ENCODE assay signal across 11 cellular contexts in the genomic region with DNA sequence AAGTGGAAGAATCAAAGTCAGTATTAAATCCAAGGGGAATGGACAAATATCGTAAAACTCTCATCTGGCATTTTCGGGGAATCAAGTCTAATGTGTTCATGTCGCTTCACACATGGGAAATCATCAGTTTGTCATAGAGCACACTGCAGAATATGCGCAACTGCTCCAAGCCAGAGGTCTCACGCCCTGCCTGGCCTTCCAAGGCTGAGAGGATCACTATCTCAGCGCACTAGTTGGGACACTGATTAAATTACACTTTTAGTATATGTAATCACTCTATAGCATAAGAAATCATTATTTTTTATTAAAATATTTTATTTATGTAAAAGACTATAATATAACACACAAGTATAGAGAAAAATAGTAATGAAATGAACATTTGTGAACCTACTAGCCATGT. TPM values are rescaled to one million over a fixed set of nuclear protein-coding genes. Genes with fewer than 3 reads are reported as not detected.
"Had no signal": no experiment of that assay in that cellular context is flagged by ENCODE, and none has a peak within 500 bp of the region (broad histone marks: within the 10 kb centered on the region; RNA-seq: fewer than 3 reads in every experiment).

No MANE protein-coding gene starts in this region.

RNA-seq across cellular contexts. Expression of gene TRIM64, which starts 5.0 kb away (rescaled TPM):
- total RNA-seq: activated CD4-positive, alpha-beta memory T cell treated with anti-CD3 and anti-CD28 coated beads, Interleukin-2, amount 10 ng/mL, durations not matched to agents 7 days and 5 days; activated CD4-positive, alpha-beta T cell treated with anti-CD3 and anti-CD28 coated beads for 36 hours; activated CD4-positive, alpha-beta T cell treated with anti-CD3 and anti-CD28 coated beads, Interleukin-2, amount 10 ng/mL, durations not matched to agents 7 days and 5 days; activated CD8-positive, alpha-beta memory T cell treated with anti-CD3 and anti-CD28 coated beads, Interleukin-2, amount 10 ng/mL, durations not matched to agents 7 days and 5 days; activated CD8-positive, alpha-beta T cell treated with anti-CD3 and anti-CD28 coated beads, Interleukin-2, amount 10 ng/mL, durations not matched to agents 7 days and 5 days; activated naive CD8-positive, alpha-beta T cell treated with anti-CD3 and anti-CD28 coated beads, Interleukin-2, amount 10 ng/mL, durations not matched to agents 7 days and 5 days; activated T-helper 2 cell treated with anti-CD3 and anti-CD28 coated beads, Interferon-gamma antibody, Interleukin-2, Interleukin-4, amounts not matched to agents 10 μg/mL and 5 μg/mL and 100 μg/mL, durations not matched to agents 14 hours and 24 hours and 36 hours; ascending aorta; bronchial epithelial cell; cardiac muscle cell had no signal
- polyA plus RNA-seq: adipose tissue, cardiac muscle cell had no signal

RNA-seq across cellular contexts. Expression of gene TRIM49D2, which starts 37.0 kb away (rescaled TPM):
- total RNA-seq: activated CD4-positive, alpha-beta memory T cell treated with anti-CD3 and anti-CD28 coated beads, Interleukin-2, amount 10 ng/mL, durations not matched to agents 7 days and 5 days; activated CD4-positive, alpha-beta T cell treated with anti-CD3 and anti-CD28 coated beads for 36 hours; activated CD4-positive, alpha-beta T cell treated with anti-CD3 and anti-CD28 coated beads, Interleukin-2, amount 10 ng/mL, durations not matched to agents 7 days and 5 days; activated CD8-positive, alpha-beta memory T cell treated with anti-CD3 and anti-CD28 coated beads, Interleukin-2, amount 10 ng/mL, durations not matched to agents 7 days and 5 days; activated CD8-positive, alpha-beta T cell treated with anti-CD3 and anti-CD28 coated beads, Interleukin-2, amount 10 ng/mL, durations not matched to agents 7 days and 5 days; activated naive CD8-positive, alpha-beta T cell treated with anti-CD3 and anti-CD28 coated beads, Interleukin-2, amount 10 ng/mL, durations not matched to agents 7 days and 5 days; activated T-helper 2 cell treated with anti-CD3 and anti-CD28 coated beads, Interferon-gamma antibody, Interleukin-2, Interleukin-4, amounts not matched to agents 10 μg/mL and 5 μg/mL and 100 μg/mL, durations not matched to agents 14 hours and 24 hours and 36 hours; ascending aorta; bronchial epithelial cell; cardiac muscle cell had no signal
- polyA plus RNA-seq: adipose tissue, cardiac muscle cell had no signal

RNA-seq across cellular contexts. Expression of gene TRIM49D1, which starts 38.8 kb away (rescaled TPM):
- total RNA-seq: activated CD4-positive, alpha-beta memory T cell treated with anti-CD3 and anti-CD28 coated beads, Interleukin-2, amount 10 ng/mL, durations not matched to agents 7 days and 5 days; activated CD4-positive, alpha-beta T cell treated with anti-CD3 and anti-CD28 coated beads for 36 hours; activated CD4-positive, alpha-beta T cell treated with anti-CD3 and anti-CD28 coated beads, Interleukin-2, amount 10 ng/mL, durations not matched to agents 7 days and 5 days; activated CD8-positive, alpha-beta memory T cell treated with anti-CD3 and anti-CD28 coated beads, Interleukin-2, amount 10 ng/mL, durations not matched to agents 7 days and 5 days; activated CD8-positive, alpha-beta T cell treated with anti-CD3 and anti-CD28 coated beads, Interleukin-2, amount 10 ng/mL, durations not matched to agents 7 days and 5 days; activated naive CD8-positive, alpha-beta T cell treated with anti-CD3 and anti-CD28 coated beads, Interleukin-2, amount 10 ng/mL, durations not matched to agents 7 days and 5 days; activated T-helper 2 cell treated with anti-CD3 and anti-CD28 coated beads, Interferon-gamma antibody, Interleukin-2, Interleukin-4, amounts not matched to agents 10 μg/mL and 5 μg/mL and 100 μg/mL, durations not matched to agents 14 hours and 24 hours and 36 hours; ascending aorta; bronchial epithelial cell; cardiac muscle cell had no signal
- polyA plus RNA-seq: adipose tissue, cardiac muscle cell had no signal
